In genomic region chr21:45109831-45110492, GRCh38 we compare ENCODE assay signal across 9 cellular contexts. TPM values are rescaled to one million over a fixed set of nuclear protein-coding genes. Genes with fewer than 3 reads are reported as not detected.
DNase-seq lines count a peak whose midpoint lies in the region; ATAC-seq and TF ChIP-seq lines count a peak whose summit lies in the region.
"Had no signal": no experiment of that assay in that cellular context is flagged by ENCODE, and none has a peak within 500 bp of the region (broad histone marks: within the 10 kb centered on the region; RNA-seq: fewer than 3 reads in every experiment).

No MANE protein-coding gene starts in this region.

- H3K36me3 ChIP-seq in IMR-90 (ENCODE audit: control insufficient read depth, insufficient read depth, low read length) = peaks cover 17% of the 10 kb centered on the region
- no peaks in the 10 kb centered on the region for H3K36me3 ChIP-seq in mesenchymal stem cell (ENCODE audit: control insufficient read depth in 1 of 2, insufficient read depth in 2 of 2, low read depth in 1 of 2, low read length in 2 of 2)
- no peaks in the 10 kb centered on the region for H3K36me3 ChIP-seq in ovary

- H4K91ac ChIP-seq in IMR-90 (ENCODE audit: insufficient read depth, low read depth, low read length) (no peak overlapping the region), mesenchymal stem cell (ENCODE audit: low read length) (no peak overlapping the region)

- no peak for TF ChIP-seq POLR2A in IMR-90 (IDR thresholded peaks at IDR 0.05; ENCODE audit: low read depth, low read length)
- TF ChIP-seq POLR2A in ovary (IDR thresholded peaks at IDR 0.05) = no peak

- H3K9ac ChIP-seq in IMR-90 (ENCODE audit: low read depth, low read length) (no peak overlapping the region), mesenchymal stem cell (ENCODE audit: low read length) (no peak overlapping the region)

- H2AK5ac ChIP-seq in IMR-90 (ENCODE audit: low read depth, low read length) = no peak overlapping the region
- no peak overlapping the region for H2AK5ac ChIP-seq in mesenchymal stem cell (ENCODE audit: low read length, severe bottlenecking)

- H3K23ac ChIP-seq in IMR-90 (ENCODE audit: low read depth, low read length) = no peak overlapping the region
- no peak overlapping the region for H3K23ac ChIP-seq in mesenchymal stem cell (ENCODE audit: low read length in 2 of 2)

- H2BK5ac ChIP-seq in IMR-90 (ENCODE audit: low read depth, low read length, poor library complexity, severe bottlenecking) (no peak overlapping the region), mesenchymal stem cell (ENCODE audit: low read depth, low read length, poor library complexity, severe bottlenecking) (no peak overlapping the region)

- H3K4me1 ChIP-seq in IMR-90 (ENCODE audit: control insufficient read depth, insufficient read depth, low read length) (peaks cover 20% of the 10 kb centered on the region), mesenchymal stem cell (ENCODE audit: control insufficient read depth, insufficient read depth, low read depth, low read length) (peaks cover 14% of the 10 kb centered on the region), ovary (ENCODE audit: insufficient read depth) (peaks cover 4% of the 10 kb centered on the region)

- H3K36me3 Mint-ChIP-seq in activated CD8-positive, alpha-beta memory T cell treated with anti-CD3 and anti-CD28 coated beads, Interleukin-2, amount 10 ng/mL, durations not matched to agents 7 days and 5 days = peaks cover 7% of the 10 kb centered on the region
- H3K36me3 Mint-ChIP-seq in HFFc6 (ENCODE audit: low read depth) = no peaks in the 10 kb centered on the region

- H3K9me3 Mint-ChIP-seq in activated CD8-positive, alpha-beta memory T cell treated with anti-CD3 and anti-CD28 coated beads, Interleukin-2, amount 10 ng/mL, durations not matched to agents 7 days and 5 days (ENCODE audit: low read depth) = no peaks in the 10 kb centered on the region
- no peaks in the 10 kb centered on the region for H3K9me3 Mint-ChIP-seq in HFFc6

- H4K8ac ChIP-seq in IMR-90 (ENCODE audit: low read depth in 2 of 2, low read length in 2 of 2) (no peak overlapping the region), mesenchymal stem cell (ENCODE audit: low read length) (no peak overlapping the region)

- no TSS peak for BruUV-seq in IMR-90 (replicated peaks; lab: Mats Ljungman, UMichigan)

- no peak for TF ChIP-seq EP300 in ovary (IDR thresholded peaks at IDR 0.05)

- H2BK20ac ChIP-seq in IMR-90 (ENCODE audit: low read depth, low read length) = no peak overlapping the region

- H3K9me1 ChIP-seq in IMR-90 (ENCODE audit: insufficient read depth, low read length) = peaks cover 33% of the 10 kb centered on the region

- in situ Hi-C loops in IMR-90 (cut with MboI; ENCODE audit: low sequenced_read_pairs) = loop anchor here (25.0 kb wide), 1 partner anchor 298 kb away; the partner anchor contains the start of genes SUMO3 and UBE2G2

- H2AFZ ChIP-seq in IMR-90 (replicated peaks; ENCODE audit: low read length, poor library complexity) (no peak overlapping the region), mesenchymal stem cell (ENCODE audit: low read depth, low read length) (no peak overlapping the region)

- no peaks in the 10 kb centered on the region for H3K27me3 Mint-ChIP-seq in activated CD8-positive, alpha-beta memory T cell treated with anti-CD3 and anti-CD28 coated beads, Interleukin-2, amount 10 ng/mL, durations not matched to agents 7 days and 5 days
- H3K27me3 Mint-ChIP-seq in HFFc6 (ENCODE audit: insufficient read depth) = peaks cover 9% of the 10 kb centered on the region

- no peak overlapping the region for H3K56ac ChIP-seq in IMR-90 (ENCODE audit: extremely low read depth, insufficient read depth, low read length)

- H2BK120ac ChIP-seq in IMR-90 (ENCODE audit: low read depth, low read length) (no peak overlapping the region), mesenchymal stem cell (ENCODE audit: low read depth, low read length) (no peak overlapping the region)

- H4K5ac ChIP-seq in IMR-90 (ENCODE audit: low read depth, low read length) = no peak overlapping the region

- peak overlapping the region; percentile 62 for H3K4me3 Mint-ChIP-seq in activated CD8-positive, alpha-beta memory T cell treated with anti-CD3 and anti-CD28 coated beads, Interleukin-2, amount 10 ng/mL, durations not matched to agents 7 days and 5 days
- H3K4me3 Mint-ChIP-seq in HFFc6 = no peak overlapping the region

- 88% methylated on average over 3 of the region's 15 CpGs; no CpG with 5 or more reads in 1 of the 2 experiments for WGBS in IMR-90 (ENCODE audit: extremely low coverage in 2 of 2, insufficient read length in 1 of 2), 2 experiments
- 78% methylated on average over 8 of the region's 15 CpGs for WGBS in mesenchymal stem cell
- 55 to 66% (median 61%) methylated on average over 15 of the region's 15 CpGs for WGBS in ovary, 3 donors

- H3K18ac ChIP-seq in IMR-90 (ENCODE audit: low read depth, low read length) (no peak overlapping the region), mesenchymal stem cell (ENCODE audit: low read depth in 1 of 2, low read length in 2 of 2) (no peak overlapping the region)

- H2BK15ac ChIP-seq in IMR-90 (ENCODE audit: low read depth, low read length) (no peak overlapping the region), mesenchymal stem cell (ENCODE audit: low read depth, poor library complexity, severe bottlenecking) (no peak overlapping the region)

- CTCF ChIA-PET in IMR-90 (lab: Yijun Ruan, JAX) = no interaction called here
- CTCF ChIA-PET in activated CD8-positive, alpha-beta memory T cell treated with anti-CD3 and anti-CD28 coated beads, Interleukin-2, amount 10 ng/mL, durations not matched to agents 7 days and 5 days (lab: Charles Lee) = interaction anchor here (1.3 to 3.4 kb wide), 4 partner anchors 12 to 160 kb away, joined by 3 to 17 read pairs (median 8); no protein-coding TSS in a partner anchor

- TF ChIP-seq RAD21 in IMR-90 (IDR thresholded peaks at IDR 0.05; ENCODE audit: low read length) = no peak

- H3K4me1 Mint-ChIP-seq in activated CD8-positive, alpha-beta memory T cell treated with anti-CD3 and anti-CD28 coated beads, Interleukin-2, amount 10 ng/mL, durations not matched to agents 7 days and 5 days = peaks cover 48% of the 10 kb centered on the region
- peaks cover 13% of the 10 kb centered on the region for H3K4me1 Mint-ChIP-seq in HFFc6 (ENCODE audit: low read depth)

- H3K27ac ChIP-seq in IMR-90 (ENCODE audit: insufficient read depth, low read length) (no peak overlapping the region), mesenchymal stem cell (ENCODE audit: low read length, poor library complexity, severe bottlenecking) (no peak overlapping the region), ovary (no peak overlapping the region)

- intact Hi-C loops in IMR-90 (cut with micrococcal nuclease) = no loop called here
- intact Hi-C loops in ovary (cut with DNase I) = no loop called here

- H3K9me3 ChIP-seq in IMR-90 (ENCODE audit: control insufficient read depth, insufficient read depth, low read length) (no peaks in the 10 kb centered on the region), mesenchymal stem cell (ENCODE audit: control insufficient read depth, low read length) (no peaks in the 10 kb centered on the region), ovary (no peaks in the 10 kb centered on the region)

- no peak overlapping the region for H2AK9ac ChIP-seq in IMR-90 (replicated peaks; ENCODE audit: low read depth, low read length, poor library complexity)

- 0 out of 2 replicates have a peak overlapping the region, but pooled peaks have one; percentile 18 for H3K4me2 ChIP-seq in IMR-90 (ENCODE audit: low read depth, low read length)
- H3K4me2 ChIP-seq in mesenchymal stem cell (ENCODE audit: low read length, poor library complexity, severe bottlenecking) = peak overlapping the region; percentile 51

- peak overlapping the region; percentile 58 for H3K27ac Mint-ChIP-seq in activated CD8-positive, alpha-beta memory T cell treated with anti-CD3 and anti-CD28 coated beads, Interleukin-2, amount 10 ng/mL, durations not matched to agents 7 days and 5 days
- H3K27ac Mint-ChIP-seq in HFFc6 = no peak overlapping the region

- peaks cover 97% of the 10 kb centered on the region for H4K20me1 ChIP-seq in IMR-90 (ENCODE audit: insufficient read depth, low read length)

- H3K27me3 ChIP-seq in IMR-90 (ENCODE audit: control insufficient read depth, insufficient read depth, low read length) = no peaks in the 10 kb centered on the region
- H3K27me3 ChIP-seq in mesenchymal stem cell (ENCODE audit: control insufficient read depth in 1 of 2, insufficient read depth in 1 of 2, low read length in 2 of 2) = no peaks in the 10 kb centered on the region
- no peaks in the 10 kb centered on the region for H3K27me3 ChIP-seq in ovary
- H3K27me3 ChIP-seq: dorsolateral prefrontal cortex had no signal

- H3K4ac ChIP-seq in IMR-90 (ENCODE audit: low read depth, low read length) (no peak overlapping the region), mesenchymal stem cell (ENCODE audit: low read depth in 1 of 2, low read length in 2 of 2) (no peak overlapping the region)

- peak; percentile 35 for DNase-seq in EH (ENCODE audit: low read depth)
- no peak for DNase-seq in IMR-90
- peak; percentile 74 for DNase-seq in activated CD8-positive, alpha-beta memory T cell treated with anti-CD3 and anti-CD28 coated beads, Interleukin-2, amount 10 ng/mL, durations not matched to agents 7 days and 5 days
- DNase-seq in mesenchymal stem cell = peak; percentile 56
- no peak for DNase-seq in ovary
- no peak for DNase-seq in 8988T
- no peak for DNase-seq in HFFc6

- POLR2A ChIA-PET in IMR-90 (lab: Charles Lee; ENCODE audit: unreplicated experiment) = no interaction called here

- H2BK12ac ChIP-seq in mesenchymal stem cell (ENCODE audit: low read length in 2 of 2) = no peak overlapping the region

- dilution Hi-C loops in IMR-90 (cut with HindIII; ENCODE audit: low sequenced_read_pairs, unreplicated experiment) = no loop called here

- ATAC-seq in GM21360 (IDR thresholded peaks at IDR 0.05; ENCODE audit: unreplicated experiment) = peak; percentile 74
- ATAC-seq in IMR-90 (ENCODE audit: low read depth) = no peak
- ATAC-seq in activated CD8-positive, alpha-beta memory T cell treated with anti-CD3 and anti-CD28 coated beads, Interleukin-2, amount 10 ng/mL, durations not matched to agents 7 days and 5 days = peak; percentile 80

- no peak overlapping the region for H3K4me3 ChIP-seq in IMR-90 (ENCODE audit: insufficient read depth, low read depth, low read length)
- H3K4me3 ChIP-seq in mesenchymal stem cell (ENCODE audit: insufficient read depth in 1 of 2, low read depth in 1 of 2, low read length in 2 of 2) = no peak overlapping the region
- H3K4me3 ChIP-seq in ovary = no peak overlapping the region

- H3K14ac ChIP-seq in IMR-90 (replicated peaks; ENCODE audit: low read depth, low read length) = no peak overlapping the region
- H3K14ac ChIP-seq in mesenchymal stem cell (ENCODE audit: low read length in 2 of 2) = no peak overlapping the region

- no peak for TF ChIP-seq CTCF in IMR-90 (conservative IDR thresholded peaks at IDR 0.05; ENCODE audit: low read depth, low read length)
- no peak for TF ChIP-seq CTCF in ovary (IDR thresholded peaks at IDR 0.05)
- TF ChIP-seq CTCF in HFFc6 (IDR thresholded peaks at IDR 0.05) = no peak

- H3K79me1 ChIP-seq in IMR-90 (ENCODE audit: low read depth in 1 of 2, low read length in 2 of 2) (peaks cover 14 to 90% of the 10 kb centered on the region in 2 experiments; a peak in 3 of 4 replicates), mesenchymal stem cell (replicated peaks; ENCODE audit: low read length, poor library complexity, severe bottlenecking) (peaks cover 16% of the 10 kb centered on the region)

RNA-seq across cellular contexts. Expression of gene ADARB1, which starts 35.6 kb away (rescaled TPM):
- total RNA-seq in IMR-90 (2012; rRNA removed) (39.7 and 39.8 TPM in 2 replicates), ovary (10 to 100 TPM in 5 of 7 donors, 1 to 10 TPM in 2; 6.4 to 23.7 (median 16.3) TPM)
- polyA plus RNA-seq in IMR-90 (2012; rRNA removed) (45.5 and 47.3 TPM in 2 replicates), ovary (10 to 100 TPM in 1 of 2 donors, 1 to 10 TPM in 1; 6.0 to 22.3 TPM)
- 18.2 and 29.3 TPM in 2 replicates for polyA plus RNA-seq in IMR-90 (2012; cell fraction: cytosol; rRNA removed)
- polyA plus RNA-seq in IMR-90 (2012; cell fraction: nucleus; rRNA removed; ENCODE audit: low replicate concordance) = 152 and 210 TPM in 2 replicates
- total RNA-seq in activated CD8-positive, alpha-beta memory T cell treated with anti-CD3 and anti-CD28 coated beads, Interleukin-2, amount 10 ng/mL, durations not matched to agents 7 days and 5 days = 10 to 100 TPM; 29.4 to 38.3 TPM
- 4.7 TPM for polyA plus RNA-seq in mesenchymal stem cell (2013, experiment 1 of 2)
- polyA plus RNA-seq in mesenchymal stem cell (2013, experiment 2 of 2) = 5.0 TPM
- 1 to 10 TPM; 1.7 to 3.2 (median 2.2) TPM for total RNA-seq in HFFc6 (2021; fragmentation: NEBNext Ultra II Directional; extraction: Animal tissue kit (Norgen Biotek cat#: 25700))

Comparison
In these comparisons a context has a peak if more than half of its experiments do, and no peak if none do; other contexts are left out.
1. DNase-seq: peak in EH (single experiment), activated CD8-positive, alpha-beta memory T cell treated with anti-CD3 and anti-CD28 coated beads, Interleukin-2, amount 10 ng/mL, durations not matched to agents 7 days and 5 days (single experiment) and mesenchymal stem cell (single experiment); none in IMR-90 (single experiment), ovary (0 of 5), 8988T (single experiment) and HFFc6 (single experiment).